In the genomic region with DNA sequence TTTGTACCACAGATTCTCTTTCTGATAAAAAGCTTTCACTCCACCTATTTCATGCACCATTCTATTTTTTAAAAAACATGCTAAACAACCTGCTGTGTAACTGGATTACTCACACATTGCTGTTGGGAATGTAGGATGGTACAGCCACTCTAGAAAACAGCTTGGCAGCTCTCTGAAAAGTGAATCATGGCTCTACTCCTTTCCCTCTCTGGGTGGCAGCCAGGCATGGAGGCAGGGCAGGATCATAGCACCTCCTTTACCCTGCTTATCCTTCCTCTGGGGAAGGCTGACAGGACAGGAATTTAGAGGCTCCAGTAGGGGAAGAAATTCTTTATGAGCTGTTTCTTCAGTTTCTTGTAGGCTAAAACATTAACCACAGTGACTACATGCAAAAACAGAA, we compare ENCODE assay signal across 9 cellular contexts. TPM values are rescaled to one million over a fixed set of nuclear protein-coding genes. Genes with fewer than 3 reads are reported as not detected.
DNase-seq lines count a peak whose midpoint lies in the region; ATAC-seq, FAIRE-seq and TF ChIP-seq lines count a peak whose summit lies in the region.
"Had no signal": no experiment of that assay in that cellular context is flagged by ENCODE, and none has a peak within 500 bp of the region (broad histone marks: within the 10 kb centered on the region; RNA-seq: fewer than 3 reads in every experiment).

No MANE protein-coding gene starts in this region.

- H2AFZ ChIP-seq in neuronal stem cell (ENCODE audit: low read length), result peak overlapping the region; percentile 15

- no peak overlapping the region for H3K23ac ChIP-seq in neuronal stem cell (ENCODE audit: low read depth, low read length, poor library complexity)

- no peaks in the 10 kb centered on the region for H3K27me3 Mint-ChIP-seq in stimulated activated naive B cell treated with anti-CD40 and anti-IgM and Interleukin-4, amounts not matched to agents 10 μg/mL and 1 μg/mL and 100 μg/mL, for 72 hours

- H2AK5ac ChIP-seq in neuronal stem cell (ENCODE audit: low read depth, low read length), result no peak overlapping the region

- no peak overlapping the region for H3K27ac ChIP-seq in neuronal stem cell (replicated peaks; ENCODE audit: low read length)

- H2BK5ac ChIP-seq in neuronal stem cell (ENCODE audit: low read length), result no peak overlapping the region

- no peak for FAIRE-seq in GM12892 (lab: Jason Lieb, UNC)

- H4K8ac ChIP-seq in neuronal stem cell (ENCODE audit: low read depth, low read length), result no peak overlapping the region

- H4K91ac ChIP-seq in neuronal stem cell (ENCODE audit: low read depth, low read length, poor library complexity), result no peak overlapping the region

- peaks cover 8 to 12% of the 10 kb centered on the region in 2 donors for H3K36me3 Mint-ChIP-seq in stimulated activated naive B cell treated with anti-CD40 and anti-IgM and Interleukin-4, amounts not matched to agents 10 μg/mL and 1 μg/mL and 100 μg/mL, for 72 hours

- H3K18ac ChIP-seq in neuronal stem cell (ENCODE audit: low read length), result no peak overlapping the region

- DNase-seq in Daoy (ENCODE audit: low read depth) (peak; percentile 77), NCI-H460 (ENCODE audit: extremely low read depth, low read depth) (peak; percentile 13), fibroblast of pulmonary artery (ENCODE audit: low read depth) (peak; percentile 82), neuronal stem cell (ENCODE audit: low spot score) (no peak), NCI-H146 treated with DMSO at 0.1 percent for 48 hours (lab: John Stamatoyannopoulos, UW; ENCODE audit: unreplicated experiment) (no peak), GM12892 (ENCODE audit: insufficient read length) (no peak)
- no peak for DNase-seq in stimulated activated naive B cell treated with anti-CD40 and anti-IgM and Interleukin-4, amounts not matched to agents 10 μg/mL and 1 μg/mL and 100 μg/mL, for 72 hours
- DNase-seq in activated CD8-positive, alpha-beta memory T cell treated with anti-CD3 and anti-CD28 coated beads for 24 hours, result no peak

- no peak overlapping the region for H2BK12ac ChIP-seq in neuronal stem cell (ENCODE audit: low read length)

- no peak overlapping the region for H3K9ac ChIP-seq in neuronal stem cell (ENCODE audit: low read depth, low read length, poor library complexity)

- no peak overlapping the region for H3K27ac Mint-ChIP-seq in stimulated activated naive B cell treated with anti-CD40 and anti-IgM and Interleukin-4, amounts not matched to agents 10 μg/mL and 1 μg/mL and 100 μg/mL, for 72 hours

- H2BK120ac ChIP-seq in neuronal stem cell (ENCODE audit: low read depth, low read length), result no peak overlapping the region

- H3K4me2 ChIP-seq in neuronal stem cell (ENCODE audit: insufficient read depth, low read length, poor library complexity, severe bottlenecking), result no peak overlapping the region

- no peaks in the 10 kb centered on the region for H3K79me1 ChIP-seq in neuronal stem cell (ENCODE audit: low read depth, low read length)

- no peaks in the 10 kb centered on the region for H3K9me3 ChIP-seq in neuronal stem cell (replicated peaks in 1 of 2; ENCODE audit: control insufficient read depth in 2 of 2, insufficient read depth in 1 of 2, low read depth in 1 of 2, low read length in 2 of 2)

- no peak overlapping the region for H2BK15ac ChIP-seq in neuronal stem cell (ENCODE audit: low read length)

- no peak for TF ChIP-seq CTCF in fibroblast of pulmonary artery (IDR thresholded peaks at IDR 0.05; ENCODE audit: low read length, missing control alignments)

- H3K4me3 ChIP-seq in fibroblast of pulmonary artery (replicated peaks; ENCODE audit: low read depth, low read length) (no peak overlapping the region), neuronal stem cell (ENCODE audit: low read length in 2 of 2) (no peak overlapping the region)

- no peaks in the 10 kb centered on the region for H3K9me3 Mint-ChIP-seq in stimulated activated naive B cell treated with anti-CD40 and anti-IgM and Interleukin-4, amounts not matched to agents 10 μg/mL and 1 μg/mL and 100 μg/mL, for 72 hours

- no peaks in the 10 kb centered on the region for H3K4me1 ChIP-seq in neuronal stem cell (ENCODE audit: control insufficient read depth in 2 of 2, insufficient read depth in 1 of 2, low read depth in 1 of 2, low read length in 2 of 2)

- no peak for TF ChIP-seq POLR2A in GM12892 (IDR thresholded peaks at IDR 0.05; ENCODE audit: low read depth, low read length)

- no peak overlapping the region for H3K4me3 Mint-ChIP-seq in stimulated activated naive B cell treated with anti-CD40 and anti-IgM and Interleukin-4, amounts not matched to agents 10 μg/mL and 1 μg/mL and 100 μg/mL, for 72 hours

- no peaks in the 10 kb centered on the region for H3K27me3 ChIP-seq in neuronal stem cell (ENCODE audit: control insufficient read depth in 3 of 3, insufficient read depth in 3 of 3, low read depth in 1 of 3, low read length in 3 of 3)

- no peak overlapping the region for H3K4ac ChIP-seq in neuronal stem cell (ENCODE audit: low read length)

- H3K4me1 Mint-ChIP-seq in stimulated activated naive B cell treated with anti-CD40 and anti-IgM and Interleukin-4, amounts not matched to agents 10 μg/mL and 1 μg/mL and 100 μg/mL, for 72 hours, result peaks cover 13 to 39% of the 10 kb centered on the region in 2 donors

- H3K14ac ChIP-seq in neuronal stem cell (ENCODE audit: low read length), result no peak overlapping the region

- ATAC-seq in stimulated activated naive B cell treated with anti-CD40 and anti-IgM and Interleukin-4, amounts not matched to agents 10 μg/mL and 1 μg/mL and 100 μg/mL, for 72 hours (replicated peaks), result no peak
- ATAC-seq: sciatic nerve had no signal

- H3K36me3 ChIP-seq in neuronal stem cell (replicated peaks in 1 of 2; ENCODE audit: control insufficient read depth in 2 of 2, insufficient read depth in 2 of 2, low read length in 2 of 2), result no peaks in the 10 kb centered on the region

RNA-seq across cellular contexts. Expression of a gene that starts 6.7 kb away (rescaled TPM):
- total RNA-seq in Daoy (2014; rRNA removed; shearing (Covaris generic)), result 0.48 TPM in 1 of 2 replicates, not detected in the other
- total RNA-seq in NCI-H460 (2014; rRNA removed; shearing (Covaris generic)), result not detected in 2 replicates
- not detected in 2 replicates for polyA plus RNA-seq in NCI-H460 (2014; cell fraction: nucleus; rRNA removed)
- polyA plus RNA-seq in neuronal stem cell (2013, experiment 1 of 2), result not detected
- polyA plus RNA-seq in neuronal stem cell (2013, experiment 2 of 2), result not detected
- 20.7 TPM for polyA plus RNA-seq in GM12892 (2012; ENCODE audit: missing spikeins)

RNA-seq across cellular contexts. Expression of a gene that starts 34.1 kb away (rescaled TPM):
- 7.9 and 8.9 TPM in 2 replicates for total RNA-seq in Daoy (2014; rRNA removed; shearing (Covaris generic))
- total RNA-seq in NCI-H460 (2014; rRNA removed; shearing (Covaris generic)), result 21.2 and 21.3 TPM in 2 replicates
- 18.7 and 34.1 TPM in 2 replicates for polyA plus RNA-seq in NCI-H460 (2014; cell fraction: nucleus; rRNA removed)
- polyA plus RNA-seq in neuronal stem cell (2013, experiment 1 of 2), result 5.8 TPM
- polyA plus RNA-seq in neuronal stem cell (2013, experiment 2 of 2), result 6.6 TPM
- 5.2 TPM for polyA plus RNA-seq in GM12892 (2012; ENCODE audit: missing spikeins)

RNA-seq across cellular contexts. Expression of a gene that starts 50.0 kb away (rescaled TPM):
- total RNA-seq in Daoy (2014; rRNA removed; shearing (Covaris generic)), result 1,785 and 2,372 TPM in 2 replicates
- total RNA-seq in NCI-H460 (2014; rRNA removed; shearing (Covaris generic)), result 2,409 and 2,686 TPM in 2 replicates
- polyA plus RNA-seq in NCI-H460 (2014; cell fraction: nucleus; rRNA removed), result 1,153 and 1,459 TPM in 2 replicates
- polyA plus RNA-seq in neuronal stem cell (2013, experiment 1 of 2), result 2,647 TPM
- polyA plus RNA-seq in neuronal stem cell (2013, experiment 2 of 2), result 2,677 TPM
- 4,043 TPM for polyA plus RNA-seq in GM12892 (2012; ENCODE audit: missing spikeins)

RNA-seq across cellular contexts. Expression of a gene that starts 50.5 kb away (rescaled TPM):
- total RNA-seq in Daoy (2014; rRNA removed; shearing (Covaris generic)), result 0.23 TPM in 1 of 2 replicates, not detected in the other
- total RNA-seq in NCI-H460 (2014; rRNA removed; shearing (Covaris generic)), result not detected in 2 replicates
- not detected in 2 replicates for polyA plus RNA-seq in NCI-H460 (2014; cell fraction: nucleus; rRNA removed)
- not detected for polyA plus RNA-seq in neuronal stem cell (2013, experiment 1 of 2)
- not detected for polyA plus RNA-seq in neuronal stem cell (2013, experiment 2 of 2)
- not detected for polyA plus RNA-seq in GM12892 (2012; ENCODE audit: missing spikeins)

Comparison
In these comparisons a context has a peak if more than half of its experiments do, and no peak if none do; other contexts are left out.
1. DNase-seq: peak in Daoy (single experiment), NCI-H460 (single experiment) and fibroblast of pulmonary artery (single experiment); none in neuronal stem cell (single experiment), stimulated activated naive B cell treated with anti-CD40 and anti-IgM and Interleukin-4, amounts not matched to agents 10 μg/mL and 1 μg/mL and 100 μg/mL, for 72 hours (single experiment), activated CD8-positive, alpha-beta memory T cell treated with anti-CD3 and anti-CD28 coated beads for 24 hours (single experiment), NCI-H146 treated with DMSO at 0.1 percent for 48 hours (single experiment) and GM12892 (single experiment).